4 cellular contexts compared by ENCODE assay signal in the genomic region with DNA sequence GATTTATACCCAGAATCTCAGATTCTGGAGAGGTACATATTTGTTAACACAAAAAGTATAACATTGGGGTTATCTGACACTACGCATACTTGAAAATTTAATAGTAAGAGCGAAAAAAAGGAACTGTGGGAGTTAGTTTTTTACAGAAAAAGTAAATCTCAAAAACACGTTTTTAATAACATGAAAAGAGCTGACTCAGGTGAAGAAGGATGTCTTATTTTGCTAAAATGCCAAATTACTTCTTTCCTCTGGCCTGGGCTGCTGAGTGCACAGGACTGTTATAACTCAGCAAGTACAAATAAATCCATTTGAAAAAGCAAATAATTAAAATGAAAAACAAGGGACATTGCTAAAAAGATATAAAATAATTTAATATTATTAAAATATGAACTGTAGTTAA.
TF ChIP-seq lines count a peak whose summit lies in the region.

No MANE protein-coding gene starts in this region.

TF ChIP-seq in HepG2, 621 proteins besides CTCF, POLR2A, EP300 and RAD21 (continues in another document):
- TF ChIP-seq, protein P1, sequence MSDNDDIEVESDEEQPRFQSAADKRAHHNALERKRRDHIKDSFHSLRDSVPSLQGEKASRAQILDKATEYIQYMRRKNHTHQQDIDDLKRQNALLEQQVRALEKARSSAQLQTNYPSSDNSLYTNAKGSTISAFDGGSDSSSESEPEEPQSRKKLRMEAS (IDR thresholded peaks at IDR 0.05): no peak
- TF ChIP-seq, protein P2, sequence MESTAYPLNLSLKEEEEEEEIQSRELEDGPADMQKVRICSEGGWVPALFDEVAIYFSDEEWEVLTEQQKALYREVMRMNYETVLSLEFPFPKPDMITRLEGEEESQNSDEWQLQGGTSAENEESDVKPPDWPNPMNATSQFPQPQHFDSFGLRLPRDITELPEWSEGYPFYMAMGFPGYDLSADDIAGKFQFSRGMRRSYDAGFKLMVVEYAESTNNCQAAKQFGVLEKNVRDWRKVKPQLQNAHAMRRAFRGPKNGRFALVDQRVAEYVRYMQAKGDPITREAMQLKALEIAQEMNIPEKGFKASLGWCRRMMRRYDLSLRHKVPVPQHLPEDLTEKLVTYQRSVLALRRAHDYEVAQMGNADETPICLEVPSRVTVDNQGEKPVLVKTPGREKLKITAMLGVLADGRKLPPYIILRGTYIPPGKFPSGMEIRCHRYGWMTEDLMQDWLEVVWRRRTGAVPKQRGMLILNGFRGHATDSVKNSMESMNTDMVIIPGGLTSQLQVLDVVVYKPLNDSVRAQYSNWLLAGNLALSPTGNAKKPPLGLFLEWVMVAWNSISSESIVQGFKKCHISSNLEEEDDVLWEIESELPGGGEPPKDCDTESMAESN (CRISPR knock-in tag; conservative IDR thresholded peaks at IDR 0.05): no peak
- TF ChIP-seq RFX3 (CRISPR knock-in tag; IDR thresholded peaks at IDR 0.05): no peak
- TF ChIP-seq, protein P3, sequence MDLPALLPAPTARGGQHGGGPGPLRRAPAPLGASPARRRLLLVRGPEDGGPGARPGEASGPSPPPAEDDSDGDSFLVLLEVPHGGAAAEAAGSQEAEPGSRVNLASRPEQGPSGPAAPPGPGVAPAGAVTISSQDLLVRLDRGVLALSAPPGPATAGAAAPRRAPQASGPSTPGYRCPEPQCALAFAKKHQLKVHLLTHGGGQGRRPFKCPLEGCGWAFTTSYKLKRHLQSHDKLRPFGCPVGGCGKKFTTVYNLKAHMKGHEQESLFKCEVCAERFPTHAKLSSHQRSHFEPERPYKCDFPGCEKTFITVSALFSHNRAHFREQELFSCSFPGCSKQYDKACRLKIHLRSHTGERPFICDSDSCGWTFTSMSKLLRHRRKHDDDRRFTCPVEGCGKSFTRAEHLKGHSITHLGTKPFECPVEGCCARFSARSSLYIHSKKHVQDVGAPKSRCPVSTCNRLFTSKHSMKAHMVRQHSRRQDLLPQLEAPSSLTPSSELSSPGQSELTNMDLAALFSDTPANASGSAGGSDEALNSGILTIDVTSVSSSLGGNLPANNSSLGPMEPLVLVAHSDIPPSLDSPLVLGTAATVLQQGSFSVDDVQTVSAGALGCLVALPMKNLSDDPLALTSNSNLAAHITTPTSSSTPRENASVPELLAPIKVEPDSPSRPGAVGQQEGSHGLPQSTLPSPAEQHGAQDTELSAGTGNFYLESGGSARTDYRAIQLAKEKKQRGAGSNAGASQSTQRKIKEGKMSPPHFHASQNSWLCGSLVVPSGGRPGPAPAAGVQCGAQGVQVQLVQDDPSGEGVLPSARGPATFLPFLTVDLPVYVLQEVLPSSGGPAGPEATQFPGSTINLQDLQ (CRISPR knock-in tag; IDR thresholded peaks at IDR 0.05): no peak
- TF ChIP-seq HOXA5 (CRISPR knock-in tag; IDR thresholded peaks at IDR 0.05): no peak
- TF ChIP-seq REL (CRISPR knock-in tag; conservative IDR thresholded peaks at IDR 0.05): no peak
- TF ChIP-seq, protein P4, sequence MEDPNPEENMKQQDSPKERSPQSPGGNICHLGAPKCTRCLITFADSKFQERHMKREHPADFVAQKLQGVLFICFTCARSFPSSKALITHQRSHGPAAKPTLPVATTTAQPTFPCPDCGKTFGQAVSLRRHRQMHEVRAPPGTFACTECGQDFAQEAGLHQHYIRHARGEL (CRISPR knock-in tag; IDR thresholded peaks at IDR 0.05): no peak
- peak; percentile 45; the same call in 1 of the 2 replicates for TF ChIP-seq MAFF (IDR thresholded peaks at IDR 0.05; ENCODE audit: low read depth, low read length)
- no peak for TF ChIP-seq XBP1 (CRISPR knock-in tag; IDR thresholded peaks at IDR 0.05)

TF ChIP-seq in A549, 52 proteins besides CTCF, POLR2A, EP300 and RAD21:
- TF ChIP-seq, protein P5, sequence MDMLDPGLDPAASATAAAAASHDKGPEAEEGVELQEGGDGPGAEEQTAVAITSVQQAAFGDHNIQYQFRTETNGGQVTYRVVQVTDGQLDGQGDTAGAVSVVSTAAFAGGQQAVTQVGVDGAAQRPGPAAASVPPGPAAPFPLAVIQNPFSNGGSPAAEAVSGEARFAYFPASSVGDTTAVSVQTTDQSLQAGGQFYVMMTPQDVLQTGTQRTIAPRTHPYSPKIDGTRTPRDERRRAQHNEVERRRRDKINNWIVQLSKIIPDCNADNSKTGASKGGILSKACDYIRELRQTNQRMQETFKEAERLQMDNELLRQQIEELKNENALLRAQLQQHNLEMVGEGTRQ (IDR thresholded peaks at IDR 0.05): no peak
- peak; percentile 27 for TF ChIP-seq MAFK (IDR thresholded peaks at IDR 0.05; ENCODE audit: partially characterized antibody)

TF ChIP-seq in IMR-90, 13 proteins besides CTCF, POLR2A, EP300 and RAD21:
- TF ChIP-seq BHLHE40 (IDR thresholded peaks at IDR 0.05; ENCODE audit: low read depth, low read length) (no peak), MAZ (IDR thresholded peaks at IDR 0.05; ENCODE audit: borderline replicate concordance, low read depth, low read length) (no peak), FOS (IDR thresholded peaks at IDR 0.05; ENCODE audit: low read depth, low read length) (no peak), NFE2L2 (IDR thresholded peaks at IDR 0.05; ENCODE audit: low read depth, low read length) (no peak), MAFK (IDR thresholded peaks at IDR 0.05; ENCODE audit: low read depth, low read length) (peak; percentile 57; the same call in 1 of the 2 replicates)

TF ChIP-seq in K562, 482 proteins besides CTCF, POLR2A, EP300 and RAD21:
- TF ChIP-seq MAFF (IDR thresholded peaks at IDR 0.05; ENCODE audit: low read length) (peak; percentile 23; the same call in 1 of the 2 replicates), CHCHD3 (CRISPR knock-in tag; IDR thresholded peaks at IDR 0.05) (no peak)
